ENCODE assay signal across 8 cellular contexts in genomic region chr7:27774717-27775328, GRCh38. TPM values are rescaled to one million over a fixed set of nuclear protein-coding genes. Genes with fewer than 3 reads are reported as not detected.
A peak's percentile ranks its signal among the peaks of the same experiment; 100 is the strongest.
DNase-seq lines count a peak whose midpoint lies in the region; ATAC-seq and TF ChIP-seq lines count a peak whose summit lies in the region.

No MANE protein-coding gene starts in this region.

- no peak overlapping the region for H3K9ac ChIP-seq in mammary epithelial cell (ENCODE audit: insufficient read depth, low read length)

- H3K36me3 ChIP-seq in BJ (ENCODE audit: control insufficient read depth, insufficient read depth, low read length), result no peaks in the 10 kb centered on the region
- peaks cover 4% of the 10 kb centered on the region for H3K36me3 ChIP-seq in mammary epithelial cell (ENCODE audit: insufficient read depth, low read length)

- TF ChIP-seq CTCF in BJ (IDR thresholded peaks at IDR 0.05; ENCODE audit: insufficient read depth, low read depth, low read length) (peak; percentile 72), mammary epithelial cell (conservative IDR thresholded peaks at IDR 0.05 in 1 of 2, IDR thresholded peaks at IDR 0.05 in 1 of 2; ENCODE audit: extremely low read depth in 1 of 2, insufficient read depth in 1 of 2, low read depth in 1 of 2, low read length in 2 of 2) (peak; percentile 53 to 58)

- H3K4me1 ChIP-seq in mammary epithelial cell (ENCODE audit: insufficient read depth, low read length), result peaks cover 9% of the 10 kb centered on the region

- peaks cover 16% of the 10 kb centered on the region for H3K79me2 ChIP-seq in mammary epithelial cell (ENCODE audit: insufficient read depth, low read length)

- POLR2A ChIA-PET in BJ (lab: Charles Lee), result no interaction called here

- H3K4me3 ChIP-seq in BJ (ENCODE audit: low read depth, low read length) (no peak overlapping the region), mammary epithelial cell (replicated peaks in 1 of 3; ENCODE audit: insufficient read depth in 1 of 3, low read depth in 2 of 3, low read length in 3 of 3) (no peak overlapping the region)

- no peak overlapping the region for H3K4me2 ChIP-seq in mammary epithelial cell (ENCODE audit: insufficient read depth, low read depth, low read length)

- intact Hi-C loops in mammary epithelial cell (cut with micrococcal nuclease), result loop anchor here (1.0 to 10.0 kb wide), 3 partner anchors 86 to 580 kb away; no protein-coding TSS in a partner anchor

- in situ Hi-C loops in mammary epithelial cell (cut with MboI; ENCODE audit: low sequenced_read_pairs in 2 of 2), result loop anchor here in 1 of 2 donors (10.0 kb wide), 1 partner anchor 570 kb away; the partner anchor contains the start of gene HOXA13

- H2AFZ ChIP-seq in mammary epithelial cell (ENCODE audit: low read depth, low read length), result no peak overlapping the region

- no TSS peak for BruUV-seq in mammary epithelial cell (replicated peaks; lab: Mats Ljungman, UMichigan)

- 59% methylated on average over 2 of the region's 2 CpGs for WGBS in mammary epithelial cell (ENCODE audit: low coverage, missing lambda C conversion rate)

- ATAC-seq in HG03095 (IDR thresholded peaks at IDR 0.05; ENCODE audit: unreplicated experiment) (no peak), GM19324 (IDR thresholded peaks at IDR 0.05; ENCODE audit: low FRiP score, unreplicated experiment) (no peak)

- CTCF ChIA-PET in BJ (lab: Yijun Ruan, JAX), result interaction anchor here (0.6 to 2.7 kb wide), 20 partner anchors 9 to 584 kb away, joined by 3 to 12 read pairs (median 4); partner anchors contain the start of genes HIBADH, HOXA13 and TAX1BP1
- CTCF ChIA-PET in mammary epithelial cell (lab: Charles Lee; ENCODE audit: low non-redundant PET), result interaction anchor here (0.5 to 0.8 kb wide), 6 partner anchors 29 to 1875 kb away, joined by 3 to 5 read pairs (median 4); no protein-coding TSS in a partner anchor

- H3K9me3 ChIP-seq in mammary epithelial cell (replicated peaks; ENCODE audit: insufficient read depth, low read length), result no peaks in the 10 kb centered on the region

- dilution Hi-C loops in mammary epithelial cell (cut with HindIII; ENCODE audit: low sequenced_read_pairs), result no loop called here

- no peak overlapping the region for H3K27ac ChIP-seq in mammary epithelial cell (ENCODE audit: insufficient read depth, low read depth, low read length)

- DNase-seq in BJ (ENCODE audit: low read depth), result no peak
- peak; percentile 68 to 84 for DNase-seq in Kasumi-1 (lab: John Stamatoyannopoulos, UW)
- DNase-seq in mammary epithelial cell, result peak; percentile 8
- DNase-seq in midbrain (lab: John Stamatoyannopoulos, UW), result peak; percentile 44
- no peak for DNase-seq in DMS 273 (lab: John Stamatoyannopoulos, UW; ENCODE audit: unreplicated experiment)
- DNase-seq in stimulated activated CD4-positive, alpha-beta T cell treated with anti-CD3 and anti-CD28 coated beads, Interleukin-4, amount 100 ng/mL, for 4 hours, result no peak

- H3K27me3 ChIP-seq in BJ (ENCODE audit: control insufficient read depth, insufficient read depth, low read length) (no peaks in the 10 kb centered on the region), mammary epithelial cell (ENCODE audit: insufficient read depth, low read length) (no peaks in the 10 kb centered on the region)

- H4K20me1 ChIP-seq in mammary epithelial cell (ENCODE audit: insufficient read depth, low read length), result no peaks in the 10 kb centered on the region

RNA-seq across cellular contexts. Expression of gene TAX1BP1, which starts 34.9 kb away (rescaled TPM):
- polyA plus RNA-seq in BJ (2011; rRNA removed) (93.6 and 143 TPM in 2 replicates), mammary epithelial cell (40.3 TPM)
- 90.0 and 141 TPM in 2 replicates for polyA minus RNA-seq in BJ (2011; rRNA and poly(A)+ RNA removed)
- total RNA-seq in mammary epithelial cell, result 10 to 100 TPM; 84.1 to 93.5 TPM
- 71.5 TPM for polyA minus RNA-seq in mammary epithelial cell

Comparison
In these comparisons a context has a peak if more than half of its experiments do, and no peak if none do; other contexts are left out.
1. DNase-seq: peak in Kasumi-1 (2 of 2), mammary epithelial cell (single experiment) and midbrain (single experiment); none in BJ (single experiment), DMS 273 (single experiment) and stimulated activated CD4-positive, alpha-beta T cell treated with anti-CD3 and anti-CD28 coated beads, Interleukin-4, amount 100 ng/mL, for 4 hours (0 of 2).